ENCODE assay signal across 17 cellular contexts in the genomic region with DNA sequence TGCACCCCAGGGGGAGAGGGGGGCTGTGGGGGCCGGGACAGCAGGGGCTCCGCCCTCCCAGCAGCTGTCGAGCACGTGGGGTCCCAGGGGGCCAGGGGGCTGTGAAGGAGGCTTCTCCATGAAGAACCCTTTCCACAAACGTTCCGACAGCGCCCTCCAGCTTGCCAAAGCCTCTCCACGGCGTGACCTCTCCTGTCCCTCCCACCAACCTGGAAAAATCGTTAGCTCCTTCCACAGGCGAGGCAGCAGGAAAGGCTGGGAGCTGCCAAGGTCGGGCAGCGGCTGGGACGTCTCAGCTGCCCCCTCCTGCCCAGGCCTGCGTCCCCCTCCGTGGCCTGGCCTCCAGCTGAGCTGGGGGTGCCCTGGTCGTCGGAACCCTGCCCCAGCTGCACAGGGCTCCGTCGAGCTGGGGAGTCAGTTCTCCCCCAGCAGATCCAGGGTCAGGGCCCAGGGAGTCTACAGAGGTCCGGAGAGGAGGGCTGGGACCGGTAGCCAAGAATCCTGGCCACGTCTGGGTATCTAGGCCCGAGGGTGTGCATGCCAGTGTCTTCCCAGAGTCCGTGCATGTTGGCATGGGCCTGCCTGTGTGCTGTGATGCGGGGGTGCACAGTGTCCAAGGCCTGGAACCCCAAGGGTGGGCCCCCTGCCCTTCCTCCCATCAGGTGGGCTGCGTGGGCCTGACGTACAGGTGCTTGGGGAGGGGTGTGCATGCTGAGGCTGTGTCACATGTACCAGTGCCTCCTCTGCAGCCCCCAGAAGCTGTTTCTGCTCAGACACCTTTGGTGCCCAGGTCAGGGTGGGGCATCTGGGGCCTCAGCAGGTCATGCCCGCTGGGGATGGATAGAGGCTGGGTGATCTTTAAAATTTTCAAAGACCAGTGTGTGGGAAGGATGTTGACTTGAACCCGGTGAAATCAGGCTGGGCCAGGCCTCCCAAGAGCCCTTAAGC.
DNase-seq lines count a peak whose midpoint lies in the region; ATAC-seq and TF ChIP-seq lines count a peak whose summit lies in the region.
"Had no signal": no experiment of that assay in that cellular context is flagged by ENCODE, and none has a peak within 500 bp of the region (broad histone marks: within the 10 kb centered on the region; RNA-seq: fewer than 3 reads in every experiment).

No MANE protein-coding gene starts in this region.

- H3K4me2 ChIP-seq in GM23338: no peak overlapping the region
- H3K4me2 ChIP-seq in neuronal stem cell (ENCODE audit: insufficient read depth, low read length, poor library complexity, severe bottlenecking): no peak overlapping the region

- H3K79me2 ChIP-seq in GM23338 (replicated peaks; ENCODE audit: insufficient read depth): no peaks in the 10 kb centered on the region

- H3K36me3 Mint-ChIP-seq in GM23338 (ENCODE audit: low read depth) (no peaks in the 10 kb centered on the region), endodermal cell (ENCODE audit: low read depth) (no peaks in the 10 kb centered on the region)

- H3K9me3 Mint-ChIP-seq in GM23338 (no peaks in the 10 kb centered on the region), endodermal cell (no peaks in the 10 kb centered on the region)

- H3K27ac Mint-ChIP-seq in GM23338 (no peak overlapping the region), endodermal cell (no peak overlapping the region)

- ATAC-seq in Right ventricle myocardium superior (ENCODE audit: poor library complexity) (no peak), GM23338 (peak; percentile 31)

- H3K4me3 Mint-ChIP-seq in GM23338 (no peak overlapping the region), endodermal cell (no peak overlapping the region)

- H4K20me1 ChIP-seq in GM23338 (replicated peaks; ENCODE audit: insufficient read depth): 0 out of 2 replicates have a peak, but pooled peaks cover 2% of the 10 kb centered on the region

- peak overlapping the region; percentile 65 for H4K91ac ChIP-seq in neuronal stem cell (ENCODE audit: low read depth, low read length, poor library complexity)

- H2AK5ac ChIP-seq in neuronal stem cell (ENCODE audit: low read depth, low read length): peak overlapping the region; percentile 99

- peak overlapping the region; percentile 94 for H3K18ac ChIP-seq in neuronal stem cell (ENCODE audit: low read length)

- H3K36me3 ChIP-seq in right atrium auricular region (no peaks in the 10 kb centered on the region), GM23338 (ENCODE audit: insufficient read depth) (no peaks in the 10 kb centered on the region), endodermal cell (ENCODE audit: control insufficient read depth, insufficient read depth, low read length) (no peaks in the 10 kb centered on the region), neuronal stem cell (replicated peaks in 1 of 2; ENCODE audit: control insufficient read depth in 2 of 2, insufficient read depth in 2 of 2, low read length in 2 of 2) (no peaks in the 10 kb centered on the region)
- H3K36me3 ChIP-seq: BE2C had no signal

- no peaks in the 10 kb centered on the region for H3K4me1 Mint-ChIP-seq in GM23338
- H3K4me1 Mint-ChIP-seq in endodermal cell: peaks cover 3% of the 10 kb centered on the region

- H3K4me3 ChIP-seq in right atrium auricular region: no peak overlapping the region
- no peak overlapping the region for H3K4me3 ChIP-seq in GM23338
- H3K4me3 ChIP-seq in endodermal cell (ENCODE audit: low read length): no peak overlapping the region
- peak overlapping the region in 1 of 2 donors; percentile 34 for H3K4me3 ChIP-seq in neuronal stem cell (ENCODE audit: low read length in 2 of 2)

- H4K8ac ChIP-seq in neuronal stem cell (ENCODE audit: low read depth, low read length): peak overlapping the region; percentile 56

- H3K27ac ChIP-seq in right atrium auricular region (no peak overlapping the region), GM23338 (ENCODE audit: low read depth) (no peak overlapping the region), endodermal cell (ENCODE audit: low read depth, low read length) (no peak overlapping the region), neuronal stem cell (replicated peaks; ENCODE audit: low read length) (no peak overlapping the region)

- H3K4me1 ChIP-seq in right atrium auricular region: no peaks in the 10 kb centered on the region
- H3K4me1 ChIP-seq in GM23338 (ENCODE audit: insufficient read depth): no peaks in the 10 kb centered on the region
- no peaks in the 10 kb centered on the region for H3K4me1 ChIP-seq in endodermal cell (ENCODE audit: control insufficient read depth, insufficient read depth, low read length)
- peaks cover 0 to 21% of the 10 kb centered on the region in 2 donors for H3K4me1 ChIP-seq in neuronal stem cell (ENCODE audit: control insufficient read depth in 2 of 2, insufficient read depth in 1 of 2, low read depth in 1 of 2, low read length in 2 of 2)
- H3K4me1 ChIP-seq: BE2C had no signal

- H2BK15ac ChIP-seq in neuronal stem cell (ENCODE audit: low read length): peak overlapping the region; percentile 97

- H2BK120ac ChIP-seq in neuronal stem cell (ENCODE audit: low read depth, low read length): peak overlapping the region; percentile 81

- H2BK12ac ChIP-seq in neuronal stem cell (ENCODE audit: low read length): peak overlapping the region; percentile 98

- H3K14ac ChIP-seq in neuronal stem cell (ENCODE audit: low read length): peak overlapping the region; percentile 85

- H3K9me3 ChIP-seq in right atrium auricular region: no peaks in the 10 kb centered on the region
- no peaks in the 10 kb centered on the region for H3K9me3 ChIP-seq in endodermal cell (ENCODE audit: control insufficient read depth, low read length)
- H3K9me3 ChIP-seq in neuronal stem cell (replicated peaks in 1 of 2; ENCODE audit: control insufficient read depth in 2 of 2, insufficient read depth in 1 of 2, low read depth in 1 of 2, low read length in 2 of 2): no peaks in the 10 kb centered on the region
- H3K9me3 ChIP-seq: BE2C had no signal

- H3K9me2 ChIP-seq in GM23338 (ENCODE audit: insufficient read depth): no peaks in the 10 kb centered on the region

- intact Hi-C loops in Right ventricle myocardium superior (cut with DNase I): no loop called here

- H3K23ac ChIP-seq in neuronal stem cell (ENCODE audit: low read depth, low read length, poor library complexity): peak overlapping the region; percentile 12

- H3K27me3 ChIP-seq in right atrium auricular region (peaks cover 0 to under 1% of the 10 kb centered on the region in 2 donors), GM23338 (ENCODE audit: insufficient read depth) (no peaks in the 10 kb centered on the region), endodermal cell (ENCODE audit: control insufficient read depth, insufficient read depth, low read length, poor library complexity, severe bottlenecking) (no peaks in the 10 kb centered on the region), neuronal stem cell (ENCODE audit: control insufficient read depth in 3 of 3, insufficient read depth in 3 of 3, low read depth in 1 of 3, low read length in 3 of 3) (peaks cover 0 to 54% (median 0%) of the 10 kb centered on the region in 3 experiments)

- H3K27me3 Mint-ChIP-seq in GM23338 (ENCODE audit: insufficient read depth, low read depth, poor library complexity) (peaks cover 5% of the 10 kb centered on the region), endodermal cell (ENCODE audit: insufficient read depth) (no peaks in the 10 kb centered on the region)

- TF ChIP-seq CTCF in right atrium auricular region (IDR thresholded peaks at IDR 0.05) (no peak), GM23338 (conservative IDR thresholded peaks at IDR 0.05; ENCODE audit: low read depth in 2 of 2) (0 out of 4 replicates have a peak, but pooled peaks of 1 of the 2 experiments have one; percentile 22), endodermal cell (conservative IDR thresholded peaks at IDR 0.05) (no peak)

- no peaks in the 10 kb centered on the region for H3F3A ChIP-seq in GM23338 (replicated peaks; ENCODE audit: low read depth)

- H3K79me1 ChIP-seq in neuronal stem cell (ENCODE audit: low read depth, low read length): no peaks in the 10 kb centered on the region

- DNase-seq in Right ventricle myocardium superior (peak; percentile 30), right atrium auricular region (ENCODE audit: low spot score) (no peak), GM23338 (ENCODE audit: low spot score) (no peak), endodermal cell (peak; percentile 64), neuronal stem cell (ENCODE audit: low spot score) (no peak), NCI-H82 treated with DMSO at 0.1 percent for 48 hours (lab: John Stamatoyannopoulos, UW; ENCODE audit: unreplicated experiment) (no peak), AML-193 (lab: John Stamatoyannopoulos, UW) (no peak), Ammon's horn (ENCODE audit: low spot score) (no peak)
- DNase-seq: ACHN, BE2C, IMR-90, Kasumi-1, NCI-H2029, NCI-H2227 treated with DMSO at 0.1 percent for 48 hours, NCI-H526 treated with DMSO at 0.1 percent for 48 hours, SHP77 treated with DMSO at 0.1 percent for 48 hours, SW 1271 had no signal

- peak overlapping the region; percentile 53 for H2BK5ac ChIP-seq in neuronal stem cell (ENCODE audit: low read length)

- 83 to 86% methylated on average over 21 to 30 of the region's 30 CpGs for WGBS in endodermal cell (ENCODE audit: insufficient coverage in 1 of 2, insufficient read length in 1 of 2), 2 experiments
- WGBS in neuronal stem cell (ENCODE audit: extremely low coverage in 2 of 2, insufficient read length in 2 of 2, insufficient replicate concordance in 1 of 2), 2 donors: no CpG with 5 or more reads among the region's 30 CpGs

- H2AFZ ChIP-seq in GM23338 (no peak overlapping the region), neuronal stem cell (ENCODE audit: low read length) (no peak overlapping the region)

- H3K4ac ChIP-seq in neuronal stem cell (ENCODE audit: low read length): peak overlapping the region; percentile 1

- H3K9ac ChIP-seq in endodermal cell (ENCODE audit: extremely low read depth, low read length, poor library complexity, severe bottlenecking) (no peak overlapping the region), neuronal stem cell (ENCODE audit: low read depth, low read length, poor library complexity) (no peak overlapping the region)

TF ChIP-seq in GM23338, 12 proteins besides CTCF, POLR2A, EP300 and RAD21 (continues in another document):
- TF ChIP-seq ZNF114 (CRISPR knock-in tag; IDR thresholded peaks at IDR 0.05) (no peak), EZH2 (IDR thresholded peaks at IDR 0.05; ENCODE audit: low read depth, unreplicated experiment) (no peak)

Comparison
In these comparisons a context has a peak if more than half of its experiments do, and no peak if none do; other contexts are left out.
1. DNase-seq: peak in Right ventricle myocardium superior (single experiment) and endodermal cell (single experiment); none in right atrium auricular region (single experiment), GM23338 (single experiment), neuronal stem cell (single experiment), NCI-H82 treated with DMSO at 0.1 percent for 48 hours (single experiment), AML-193 (0 of 2) and Ammon's horn (single experiment).